In genomic region chr2:192004188-192004963, GRCh38 we compare ENCODE assay signal across 1 cellular context.
TF ChIP-seq lines count a peak whose summit lies in the region.

No MANE protein-coding gene starts in this region.

TF ChIP-seq in SK-N-SH treated with all-trans-retinoic acid at 6 μM for 48 hours, 23 proteins besides CTCF, POLR2A, EP300 and RAD21 (continued from another document):
- no peak for TF ChIP-seq PPARA (CRISPR knock-in tag; IDR thresholded peaks at IDR 0.05; ENCODE audit: borderline replicate concordance)
- no peak for TF ChIP-seq ZFP3 (CRISPR knock-in tag; IDR thresholded peaks at IDR 0.05)
- TF ChIP-seq TCF4 (CRISPR knock-in tag; IDR thresholded peaks at IDR 0.05; ENCODE audit: borderline replicate concordance), result no peak
- TF ChIP-seq TOX (CRISPR knock-in tag; IDR thresholded peaks at IDR 0.05; ENCODE audit: borderline replicate concordance), result no peak
- TF ChIP-seq ZFP30 (CRISPR knock-in tag; IDR thresholded peaks at IDR 0.05), result no peak
